Comparison of ENCODE assay signal across 2 cellular contexts in the genomic region with DNA sequence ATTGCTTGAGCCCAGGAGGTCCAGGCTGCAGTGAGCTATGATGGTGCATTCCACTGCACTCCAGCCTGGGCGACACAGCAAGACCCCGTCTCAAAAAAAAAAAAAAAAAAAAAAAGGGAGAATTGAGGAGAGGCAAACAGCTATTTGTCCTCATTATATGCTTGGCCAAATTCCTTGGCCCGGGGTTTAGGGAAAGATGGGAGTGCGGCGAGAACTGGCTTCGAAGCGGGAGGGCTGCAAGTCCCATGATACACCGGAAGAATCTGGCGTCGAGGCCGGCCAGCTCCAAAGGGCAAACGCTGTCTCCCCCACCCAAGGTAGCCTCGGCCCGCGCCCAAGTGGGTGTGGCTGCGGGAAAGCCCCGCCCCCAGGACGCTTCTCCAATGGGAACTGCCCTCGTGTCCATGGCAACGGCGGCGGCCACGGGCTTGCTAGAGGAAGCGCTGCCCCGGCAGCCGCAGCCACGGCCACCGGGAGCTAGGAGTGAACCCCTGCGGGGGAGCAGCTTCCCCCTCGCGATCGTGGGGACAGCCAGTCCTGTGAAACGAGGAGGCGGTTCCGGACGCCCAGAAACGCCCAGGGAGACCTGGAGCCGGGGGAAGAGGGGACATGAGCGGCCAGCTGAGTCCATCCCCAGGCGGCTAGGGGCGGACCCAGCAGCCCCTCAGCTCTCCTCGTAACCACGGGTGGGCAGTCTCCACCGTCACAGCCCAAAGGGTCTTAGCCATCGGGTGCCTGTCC.
TF ChIP-seq lines count a peak whose summit lies in the region.

A gene with protein sequence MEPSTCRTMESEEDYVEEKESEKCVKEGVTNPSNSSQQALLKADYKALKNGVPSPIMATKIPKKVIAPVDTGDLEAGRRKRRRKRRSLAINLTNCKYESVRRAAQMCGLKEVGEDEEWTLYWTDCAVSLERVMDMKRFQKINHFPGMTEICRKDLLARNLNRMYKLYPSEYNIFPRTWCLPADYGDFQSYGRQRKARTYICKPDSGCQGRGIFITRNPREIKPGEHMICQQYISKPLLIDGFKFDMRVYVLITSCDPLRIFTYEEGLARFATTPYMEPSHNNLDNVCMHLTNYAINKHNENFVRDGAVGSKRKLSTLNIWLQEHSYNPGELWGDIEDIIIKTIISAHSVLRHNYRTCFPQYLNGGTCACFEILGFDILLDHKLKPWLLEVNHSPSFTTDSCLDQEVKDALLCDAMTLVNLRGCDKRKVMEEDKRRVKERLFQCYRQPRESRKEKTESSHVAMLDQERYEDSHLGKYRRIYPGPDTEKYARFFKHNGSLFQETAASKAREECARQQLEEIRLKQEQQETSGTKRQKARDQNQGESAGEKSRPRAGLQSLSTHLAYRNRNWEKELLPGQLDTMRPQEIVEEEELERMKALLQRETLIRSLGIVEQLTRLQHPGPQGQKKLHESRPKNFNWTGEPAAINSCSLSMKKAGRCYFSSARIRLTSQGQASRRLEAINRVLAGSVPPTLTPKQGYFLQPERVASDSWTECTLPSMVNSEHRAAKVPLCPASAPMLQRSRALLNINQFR (plus strand): TSS at position 434 of the 741 bp plus-strand sequence. CDS start 1,075 bp downstream, outside the sequence.

TF ChIP-seq in A549, 52 proteins besides CTCF, POLR2A, EP300 and RAD21 (continued from another document):
- 0 out of 3 replicates have a peak, but pooled peaks have one; percentile 12 for TF ChIP-seq SMC3 (IDR thresholded peaks at IDR 0.05)
- peak in 1 of 2 experiments; percentile 57; a peak in 2 of 5 replicates for TF ChIP-seq JUN (IDR thresholded peaks at IDR 0.05)
- TF ChIP-seq HES2 (IDR thresholded peaks at IDR 0.05): no peak
- TF ChIP-seq BCL3 (IDR thresholded peaks at IDR 0.05): peak; percentile 32; the same call in 2 of the 3 replicates

TF ChIP-seq in neural cell, 6 proteins besides CTCF, POLR2A, EP300 and RAD21:
- TF ChIP-seq, protein P1, sequence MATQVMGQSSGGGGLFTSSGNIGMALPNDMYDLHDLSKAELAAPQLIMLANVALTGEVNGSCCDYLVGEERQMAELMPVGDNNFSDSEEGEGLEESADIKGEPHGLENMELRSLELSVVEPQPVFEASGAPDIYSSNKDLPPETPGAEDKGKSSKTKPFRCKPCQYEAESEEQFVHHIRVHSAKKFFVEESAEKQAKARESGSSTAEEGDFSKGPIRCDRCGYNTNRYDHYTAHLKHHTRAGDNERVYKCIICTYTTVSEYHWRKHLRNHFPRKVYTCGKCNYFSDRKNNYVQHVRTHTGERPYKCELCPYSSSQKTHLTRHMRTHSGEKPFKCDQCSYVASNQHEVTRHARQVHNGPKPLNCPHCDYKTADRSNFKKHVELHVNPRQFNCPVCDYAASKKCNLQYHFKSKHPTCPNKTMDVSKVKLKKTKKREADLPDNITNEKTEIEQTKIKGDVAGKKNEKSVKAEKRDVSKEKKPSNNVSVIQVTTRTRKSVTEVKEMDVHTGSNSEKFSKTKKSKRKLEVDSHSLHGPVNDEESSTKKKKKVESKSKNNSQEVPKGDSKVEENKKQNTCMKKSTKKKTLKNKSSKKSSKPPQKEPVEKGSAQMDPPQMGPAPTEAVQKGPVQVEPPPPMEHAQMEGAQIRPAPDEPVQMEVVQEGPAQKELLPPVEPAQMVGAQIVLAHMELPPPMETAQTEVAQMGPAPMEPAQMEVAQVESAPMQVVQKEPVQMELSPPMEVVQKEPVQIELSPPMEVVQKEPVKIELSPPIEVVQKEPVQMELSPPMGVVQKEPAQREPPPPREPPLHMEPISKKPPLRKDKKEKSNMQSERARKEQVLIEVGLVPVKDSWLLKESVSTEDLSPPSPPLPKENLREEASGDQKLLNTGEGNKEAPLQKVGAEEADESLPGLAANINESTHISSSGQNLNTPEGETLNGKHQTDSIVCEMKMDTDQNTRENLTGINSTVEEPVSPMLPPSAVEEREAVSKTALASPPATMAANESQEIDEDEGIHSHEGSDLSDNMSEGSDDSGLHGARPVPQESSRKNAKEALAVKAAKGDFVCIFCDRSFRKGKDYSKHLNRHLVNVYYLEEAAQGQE (IDR thresholded peaks at IDR 0.05; ENCODE audit: borderline replicate concordance): no peak
- peak; percentile 89 for TF ChIP-seq MXI1 (conservative IDR thresholded peaks at IDR 0.05; ENCODE audit: poor library complexity, severe bottlenecking)
- TF ChIP-seq POLR2AphosphoS5 (IDR thresholded peaks at IDR 0.05): peak; percentile 71
- TF ChIP-seq SMC3 (conservative IDR thresholded peaks at IDR 0.05; ENCODE audit: poor library complexity): peak; percentile 50
- TF ChIP-seq TAF1 (IDR thresholded peaks at IDR 0.05; ENCODE audit: low read depth): peak; percentile 36
- no peak for TF ChIP-seq EZH2 (IDR thresholded peaks at IDR 0.05; ENCODE audit: borderline replicate concordance, insufficient read depth, low read length, poor library complexity, severe bottlenecking)
